Comparison of ENCODE assay signal across 1 cellular context in genomic region chr11:70158201-70158600, GRCh38.
TF ChIP-seq lines count a peak whose summit lies in the region.

No MANE protein-coding gene starts in this region.

TF ChIP-seq in GM12878, 131 proteins besides CTCF, POLR2A, EP300 and RAD21 (continued from another document):
- TF ChIP-seq PBX3 (IDR thresholded peaks at IDR 0.05; ENCODE audit: insufficient replicate concordance, low read depth, low read length) (no peak), PAX8 (IDR thresholded peaks at IDR 0.05) (no peak), TBL1XR1 (IDR thresholded peaks at IDR 0.05; ENCODE audit: low read depth, low read length) (no peak), MEF2A (IDR thresholded peaks at IDR 0.05; ENCODE audit: insufficient read depth, low read depth, low read length) (no peak), SRF (IDR thresholded peaks at IDR 0.05; ENCODE audit: low read depth in 2 of 2, low read length in 2 of 2) (no peak), FOS (IDR thresholded peaks at IDR 0.05; ENCODE audit: borderline replicate concordance, extremely low read depth, insufficient read length) (no peak), NFYA (IDR thresholded peaks at IDR 0.05; ENCODE audit: borderline replicate concordance, low read depth, low read length) (no peak), FOXM1 (IDR thresholded peaks at IDR 0.05; ENCODE audit: low read depth, low read length) (no peak), CEBPB (IDR thresholded peaks at IDR 0.05; ENCODE audit: borderline replicate concordance in 1 of 2, low read depth in 2 of 2, low read length in 2 of 2) (no peak), RCOR1 (conservative IDR thresholded peaks at IDR 0.05; ENCODE audit: low read depth, low read length) (no peak), CHD4 (IDR thresholded peaks at IDR 0.05) (no peak)
